13 cellular contexts compared by ENCODE assay signal in genomic region chr10:71216363-71216695, GRCh38. TPM values are rescaled to one million over a fixed set of nuclear protein-coding genes. Genes with fewer than 3 reads are reported as not detected.
A peak's percentile ranks its signal among the peaks of the same experiment; 100 is the strongest.
DNase-seq lines count a peak whose midpoint lies in the region; ATAC-seq and TF ChIP-seq lines count a peak whose summit lies in the region.
"Had no signal": no experiment of that assay in that cellular context is flagged by ENCODE, and none has a peak within 500 bp of the region (broad histone marks: within the 10 kb centered on the region; RNA-seq: fewer than 3 reads in every experiment).

No MANE protein-coding gene starts in this region.

- peak overlapping the region; percentile 67 for H4K5ac ChIP-seq in IMR-90 (ENCODE audit: low read depth, low read length)

- peak overlapping the region; percentile 59 for H3K4ac ChIP-seq in IMR-90 (ENCODE audit: low read depth, low read length)

- H3K36me3 Mint-ChIP-seq in osteocyte (ENCODE audit: unreplicated experiment), result no peaks in the 10 kb centered on the region

- peaks cover 27% of the 10 kb centered on the region for H3K4me1 Mint-ChIP-seq in osteocyte (ENCODE audit: unreplicated experiment)

- H2BK5ac ChIP-seq in IMR-90 (ENCODE audit: low read depth, low read length, poor library complexity, severe bottlenecking), result no peak overlapping the region

- H2BK15ac ChIP-seq in IMR-90 (ENCODE audit: low read depth, low read length), result no peak overlapping the region

- POLR2A ChIA-PET in IMR-90 (lab: Charles Lee; ENCODE audit: unreplicated experiment), result no interaction called here

- DNase-seq in IMR-90 (no peak), fibroblast of lung (ENCODE audit: low read depth in 2 of 2) (no peak), osteocyte (ENCODE audit: extremely low spot score, unreplicated experiment) (no peak), NCI-H524 (lab: John Stamatoyannopoulos, UW) (no peak), CD1c-positive myeloid dendritic cell (ENCODE audit: extremely low spot score) (no peak)
- no peak for DNase-seq in activated effector memory CD4-positive, alpha-beta T cell treated with anti-CD3 and anti-CD28 coated beads, Interleukin-2, amount 50 U/mL, for 16 hours
- DNase-seq: activated T-cell treated with anti-CD3 and anti-CD28 coated beads, Interleukin-2, amount 50 U/mL, for 1 hour; cerebellar nuclear complex; midbrain; NCI-H345 had no signal

- H2AK5ac ChIP-seq in IMR-90 (ENCODE audit: low read depth, low read length), result peak overlapping the region; percentile 88; the same call in 1 of the 2 replicates

- no peak overlapping the region for H3K9ac ChIP-seq in BLaER1
- H3K9ac ChIP-seq in IMR-90 (ENCODE audit: low read depth, low read length), result no peak overlapping the region
- H3K9ac ChIP-seq in fibroblast of lung (ENCODE audit: insufficient read depth, low read length), result no peak overlapping the region

- H3K4me3 Mint-ChIP-seq in osteocyte (ENCODE audit: unreplicated experiment), result peak overlapping the region; percentile 71

- peak overlapping the region; percentile 8 to 66; a peak in 1 of 4 replicates for H4K8ac ChIP-seq in IMR-90 (ENCODE audit: low read depth in 2 of 2, low read length in 2 of 2)

- H2BK120ac ChIP-seq in IMR-90 (ENCODE audit: low read depth, low read length), result no peak overlapping the region

- no peak overlapping the region for H3K27ac ChIP-seq in BLaER1
- no peak overlapping the region for H3K27ac ChIP-seq in IMR-90 (ENCODE audit: insufficient read depth, low read length)
- H3K27ac ChIP-seq in fibroblast of lung (ENCODE audit: insufficient read depth, low read length), result peak overlapping the region; percentile 44

- no peaks in the 10 kb centered on the region for H3K9me3 Mint-ChIP-seq in osteocyte (ENCODE audit: unreplicated experiment)

- in situ Hi-C loops in IMR-90 (cut with MboI; ENCODE audit: low sequenced_read_pairs), result no loop called here

- H3K9me3 ChIP-seq in BLaER1, result no peaks in the 10 kb centered on the region
- no peaks in the 10 kb centered on the region for H3K9me3 ChIP-seq in IMR-90 (ENCODE audit: control insufficient read depth, insufficient read depth, low read length)
- H3K9me3 ChIP-seq in fibroblast of lung (ENCODE audit: control insufficient read depth, insufficient read depth, low read depth, low read length), result no peaks in the 10 kb centered on the region
- H3K9me3 ChIP-seq: HAP-1 had no signal

- H3K14ac ChIP-seq in IMR-90 (replicated peaks; ENCODE audit: low read depth, low read length), result 0 out of 2 replicates have a peak overlapping the region, but pooled peaks have one; percentile 18

- BruUV-seq in IMR-90 (replicated peaks; lab: Mats Ljungman, UMichigan), result no TSS peak

- H3K23ac ChIP-seq in IMR-90 (ENCODE audit: low read depth, low read length), result peak overlapping the region; percentile 23; the same call in 1 of the 2 replicates

- peaks cover 24 to 51% of the 10 kb centered on the region in 2 experiments; a peak in 3 of 4 replicates for H3K79me1 ChIP-seq in IMR-90 (ENCODE audit: low read depth in 1 of 2, low read length in 2 of 2)

- intact Hi-C loops in IMR-90 (cut with micrococcal nuclease), result loop anchor here (10.0 kb wide), 1 partner anchor 402 kb away; the partner anchor contains the start of gene SGPL1

- dilution Hi-C loops in IMR-90 (cut with HindIII; ENCODE audit: low sequenced_read_pairs, unreplicated experiment), result no loop called here

- H2AFZ ChIP-seq in IMR-90 (replicated peaks; ENCODE audit: low read length, poor library complexity) (no peak overlapping the region), fibroblast of lung (ENCODE audit: low read length) (no peak overlapping the region)

- H3K27me3 ChIP-seq in BLaER1 (peaks cover 79% of the 10 kb centered on the region), IMR-90 (ENCODE audit: control insufficient read depth, insufficient read depth, low read length) (peaks cover 5% of the 10 kb centered on the region), fibroblast of lung (ENCODE audit: control insufficient read depth, insufficient read depth, low read length) (peaks cover 4% of the 10 kb centered on the region)

- H3K36me3 ChIP-seq in BLaER1, result no peaks in the 10 kb centered on the region
- H3K36me3 ChIP-seq in IMR-90 (ENCODE audit: control insufficient read depth, insufficient read depth, low read length), result no peaks in the 10 kb centered on the region
- H3K36me3 ChIP-seq in fibroblast of lung (ENCODE audit: control insufficient read depth, insufficient read depth, low read length), result no peaks in the 10 kb centered on the region
- H3K36me3 ChIP-seq: HAP-1 had no signal

- no CpG with 5 or more reads among the region's 1 CpG for WGBS in IMR-90 (ENCODE audit: extremely low coverage in 2 of 2, insufficient read length in 1 of 2), 2 experiments

- peaks cover 33% of the 10 kb centered on the region for H3K4me1 ChIP-seq in BLaER1
- peaks cover 19% of the 10 kb centered on the region for H3K4me1 ChIP-seq in IMR-90 (ENCODE audit: control insufficient read depth, insufficient read depth, low read length)
- H3K4me1 ChIP-seq in fibroblast of lung (ENCODE audit: control insufficient read depth, extremely low read depth, insufficient read depth, low read length), result peaks cover 6% of the 10 kb centered on the region

- H3K4me2 ChIP-seq in BLaER1 (peak overlapping the region; percentile 85; the same call in 1 of the 2 replicates), IMR-90 (ENCODE audit: low read depth, low read length) (no peak overlapping the region), fibroblast of lung (ENCODE audit: extremely low read depth, insufficient read depth, low read length) (peak overlapping the region; percentile 46)

- TF ChIP-seq POLR2A in IMR-90 (IDR thresholded peaks at IDR 0.05; ENCODE audit: low read depth, low read length), result no peak

- no peak overlapping the region; the same call in 1 of the 2 replicates for H3K18ac ChIP-seq in IMR-90 (ENCODE audit: low read depth, low read length)

- H3K79me2 ChIP-seq in fibroblast of lung (ENCODE audit: control insufficient read depth, insufficient read depth, low read length), result no peaks in the 10 kb centered on the region

- H3K27ac Mint-ChIP-seq in osteocyte (ENCODE audit: unreplicated experiment), result peak overlapping the region; percentile 64

- CTCF ChIA-PET in IMR-90 (lab: Yijun Ruan, JAX), result interaction anchor here (0.7 kb wide), 1 partner anchor 51 kb away, joined by 3 read pairs; no protein-coding TSS in a partner anchor

- no peak overlapping the region for H3K4me3 ChIP-seq in BLaER1
- no peak overlapping the region for H3K4me3 ChIP-seq in IMR-90 (ENCODE audit: insufficient read depth, low read depth, low read length)
- H3K4me3 ChIP-seq in fibroblast of lung (replicated peaks in 1 of 4; ENCODE audit: control extremely low read depth in 1 of 4, insufficient read depth in 1 of 4, low read depth in 3 of 4, low read length in 4 of 4), result peak overlapping the region in 2 of 4 experiments; percentile 60 to 78

- H3K27me3 Mint-ChIP-seq in osteocyte (ENCODE audit: unreplicated experiment), result peaks cover 9% of the 10 kb centered on the region

- H2BK20ac ChIP-seq in IMR-90 (ENCODE audit: low read depth, low read length), result no peak overlapping the region

- ATAC-seq in IMR-90 (ENCODE audit: low read depth) (no peak), HG02885 (IDR thresholded peaks at IDR 0.05; ENCODE audit: poor library complexity, unreplicated experiment) (no peak)

- H4K20me1 ChIP-seq in BLaER1 (peaks cover 41% of the 10 kb centered on the region), IMR-90 (ENCODE audit: insufficient read depth, low read length) (peaks cover 38% of the 10 kb centered on the region; the same call in 1 of the 2 replicates), fibroblast of lung (ENCODE audit: control insufficient read depth, extremely low read depth, insufficient read depth, low read length) (no peaks in the 10 kb centered on the region)

- TF ChIP-seq RAD21 in IMR-90 (IDR thresholded peaks at IDR 0.05; ENCODE audit: low read length), result no peak

- peak overlapping the region; percentile 5; the same call in 1 of the 2 replicates for H4K91ac ChIP-seq in IMR-90 (ENCODE audit: insufficient read depth, low read depth, low read length)

- no peak for TF ChIP-seq CTCF in IMR-90 (conservative IDR thresholded peaks at IDR 0.05; ENCODE audit: low read depth, low read length)
- TF ChIP-seq CTCF in fibroblast of lung (conservative IDR thresholded peaks at IDR 0.05 in 1 of 2, IDR thresholded peaks at IDR 0.05 in 1 of 2; ENCODE audit: low read depth in 1 of 2, low read length in 2 of 2), result no peak
- no peak for TF ChIP-seq CTCF in osteocyte (IDR thresholded peaks at IDR 0.05)

- H3K56ac ChIP-seq in IMR-90 (ENCODE audit: extremely low read depth, insufficient read depth, low read length), result no peak overlapping the region

- peaks cover 9% of the 10 kb centered on the region; the same call in 1 of the 2 replicates for H3K9me1 ChIP-seq in IMR-90 (ENCODE audit: insufficient read depth, low read length)

- peak overlapping the region; percentile 11 for H2AK9ac ChIP-seq in IMR-90 (replicated peaks; ENCODE audit: low read depth, low read length, poor library complexity)

TF ChIP-seq in IMR-90, 13 proteins besides CTCF, POLR2A, EP300 and RAD21:
- no peak for TF ChIP-seq FOS (IDR thresholded peaks at IDR 0.05; ENCODE audit: low read depth, low read length)

RNA-seq across cellular contexts. Expression of gene UNC5B, which starts 4.0 kb away (rescaled TPM):
- total RNA-seq in IMR-90 (2012; rRNA removed), result 1.4 and 1.6 TPM in 2 replicates
- 4.2 and 4.4 TPM in 2 replicates for polyA plus RNA-seq in IMR-90 (2012; rRNA removed)
- 3.2 and 6.3 TPM in 2 replicates for polyA plus RNA-seq in IMR-90 (2012; cell fraction: cytosol; rRNA removed)
- polyA plus RNA-seq in IMR-90 (2012; cell fraction: nucleus; rRNA removed; ENCODE audit: low replicate concordance), result 6.9 and 11.9 TPM in 2 replicates
- 36.0 and 60.8 TPM in 2 replicates for total RNA-seq in fibroblast of lung
- polyA plus RNA-seq in fibroblast of lung, result 2.5 and 5.5 TPM in 2 replicates
- polyA plus RNA-seq in fibroblast of lung (2012), result 4.6 and 8.3 TPM in 2 replicates
- polyA minus RNA-seq in fibroblast of lung (ENCODE audit: low replicate concordance), result 15.2 and 25.2 TPM in 2 replicates
- total RNA-seq in osteocyte, result 13.0 and 13.1 TPM in 2 replicates
